ENCODE assay signal across 9 cellular contexts in genomic region chr6:127459231-127459641, GRCh38. TPM values are rescaled to one million over a fixed set of nuclear protein-coding genes. Genes with fewer than 3 reads are reported as not detected.
A peak's percentile ranks its signal among the peaks of the same experiment; 100 is the strongest.
DNase-seq lines count a peak whose midpoint lies in the region; ATAC-seq, FAIRE-seq and TF ChIP-seq lines count a peak whose summit lies in the region.
"Had no signal": no experiment of that assay in that cellular context is flagged by ENCODE, and none has a peak within 500 bp of the region (broad histone marks: within the 10 kb centered on the region; RNA-seq: fewer than 3 reads in every experiment).

Gene KIAA0408 (minus strand): TSS chr6:127459389. CDS start chr6:127453981, 5,408 bp downstream.

- DNase-seq in DMS 273 (lab: John Stamatoyannopoulos, UW; ENCODE audit: unreplicated experiment) (peak; percentile 76), DMS 273 treated with DMSO at 0.1 percent for 48 hours (lab: John Stamatoyannopoulos, UW) (no peak), bronchial epithelial cell (ENCODE audit: low read depth) (peak; percentile 31), lung (ENCODE audit: low spot score) (peak; percentile 77), tibial artery (peak; percentile 82 to 89), cerebellar cortex (ENCODE audit: low spot score) (no peak)
- DNase-seq in effector CD4-positive, alpha-beta T cell: no peak
- no peak for DNase-seq in CD4-positive, alpha-beta memory T cell
- DNase-seq: 8988T had no signal

- CTCF ChIA-PET in CD4-positive, alpha-beta memory T cell (lab: Charles Lee; ENCODE audit: partially characterized antibody): interaction anchor here (1.1 to 1.2 kb wide), 2 partner anchors 11 to 80 kb away, joined by 3 read pairs; no protein-coding TSS in a partner anchor

- 37 to 63% methylated on average over 4 of the region's 4 CpGs for WGBS in lung, 2 donors

- ATAC-seq in lung (ENCODE audit: insufficient read depth, low FRiP score): peak; percentile 70

- no peaks in the 10 kb centered on the region for H3K4me1 ChIP-seq in lung (ENCODE audit: control insufficient read depth in 2 of 2, insufficient read depth in 2 of 2, low read length in 2 of 2)
- H3K4me1 ChIP-seq in tibial artery: peaks cover 0 to 45% (median 17%) of the 10 kb centered on the region in 4 donors
- no peaks in the 10 kb centered on the region for H3K4me1 ChIP-seq in CD4-positive, alpha-beta memory T cell (ENCODE audit: insufficient read depth, low read length)

- H3K4me3 Mint-ChIP-seq in CD4-positive, alpha-beta memory T cell: no peak within 1 kb of the TSS

- H3K27ac ChIP-seq in lung (ENCODE audit: low read depth in 1 of 2, low read length in 1 of 2) (peak within 1 kb of the TSS in 1 of 2 donors; percentile 73), tibial artery (peak within 1 kb of the TSS; percentile 81 to 84)
- H3K27ac ChIP-seq in CD4-positive, alpha-beta memory T cell (ENCODE audit: low read depth, low read length): no peak within 1 kb of the TSS

- TF ChIP-seq CTCF in bronchial epithelial cell (IDR thresholded peaks at IDR 0.05; ENCODE audit: insufficient read depth, low read length, severe bottlenecking) (no peak), lung (IDR thresholded peaks at IDR 0.05; ENCODE audit: control extremely low read depth, extremely low read depth) (no peak), tibial artery (IDR thresholded peaks at IDR 0.05) (no peak)

- H3K4me3 ChIP-seq in bronchial epithelial cell (ENCODE audit: low read depth, low read length) (no peak within 1 kb of the TSS), lung (peak within 1 kb of the TSS; percentile 42), tibial artery (peak within 1 kb of the TSS; percentile 47 to 53)
- H3K4me3 ChIP-seq in CD4-positive, alpha-beta memory T cell (ENCODE audit: low read length in 2 of 2): no peak within 1 kb of the TSS

- intact Hi-C loops in tibial artery (cut with DNase I; ENCODE audit: low total_unique reads): no loop called here
- intact Hi-C loops in CD4-positive, alpha-beta memory T cell (cut with micrococcal nuclease): no loop called here

- POLR2A ChIA-PET in CD4-positive, alpha-beta memory T cell (lab: Charles Lee; ENCODE audit: partially characterized antibody): no interaction called here

- H3K36me3 ChIP-seq in bronchial epithelial cell (ENCODE audit: control insufficient read depth, insufficient read depth, low read length) (no peaks in the 10 kb centered on the region), lung (ENCODE audit: control insufficient read depth in 2 of 2, insufficient read depth in 2 of 2, low read length in 2 of 2) (no peaks in the 10 kb centered on the region), tibial artery (no peaks in the 10 kb centered on the region)
- no peaks in the 10 kb centered on the region for H3K36me3 ChIP-seq in CD4-positive, alpha-beta memory T cell (ENCODE audit: insufficient read depth, low read length)

- H3K27me3 Mint-ChIP-seq in CD4-positive, alpha-beta memory T cell: no peaks in the 10 kb centered on the region

- H3K9me3 Mint-ChIP-seq in CD4-positive, alpha-beta memory T cell: no peaks in the 10 kb centered on the region

- H3K27me3 ChIP-seq in bronchial epithelial cell (ENCODE audit: control insufficient read depth, insufficient read depth, low read length) (no peaks in the 10 kb centered on the region), lung (ENCODE audit: control insufficient read depth, insufficient read depth) (no peaks in the 10 kb centered on the region), tibial artery (no peaks in the 10 kb centered on the region)
- no peaks in the 10 kb centered on the region for H3K27me3 ChIP-seq in CD4-positive, alpha-beta memory T cell (ENCODE audit: insufficient read depth, low read length)

- H3K9me3 ChIP-seq in lung (ENCODE audit: control insufficient read depth in 2 of 2, insufficient read depth in 1 of 2, low read length in 1 of 2) (no peaks in the 10 kb centered on the region), tibial artery (no peaks in the 10 kb centered on the region)
- H3K9me3 ChIP-seq in CD4-positive, alpha-beta memory T cell (ENCODE audit: control insufficient read depth in 1 of 2, low read length in 2 of 2): no peaks in the 10 kb centered on the region

- no peak within 1 kb of the TSS for H3K27ac Mint-ChIP-seq in CD4-positive, alpha-beta memory T cell

- peaks cover 0 to 3% of the 10 kb centered on the region in 2 donors for H3K36me3 Mint-ChIP-seq in CD4-positive, alpha-beta memory T cell

- peaks cover 0 to 2% (median 0%) of the 10 kb centered on the region in 4 donors for H3K4me1 Mint-ChIP-seq in CD4-positive, alpha-beta memory T cell

- FAIRE-seq in bronchial epithelial cell (lab: Jason Lieb, UNC): no peak

RNA-seq across cellular contexts. Expression of gene KIAA0408, which starts in this region (rescaled TPM):
- total RNA-seq in bronchial epithelial cell (not detected in 2 replicates), lung (10 to 100 TPM; 28.7 to 73.0 TPM)
- polyA plus RNA-seq in lung: 10 to 100 TPM in 1 of 2 donors, 1 to 10 TPM in 1; 2.9 to 13.0 TPM
- 1 to 10 TPM; 6.8 to 6.9 TPM for total RNA-seq in CD4-positive, alpha-beta memory T cell
- 1 to 10 TPM in 1 of 2 donors, not detected in 1; 1.8 TPM for polyA plus RNA-seq in CD4-positive, alpha-beta memory T cell

Comparison
In these comparisons a context has a peak if more than half of its experiments do, and no peak if none do; other contexts are left out.
1. DNase-seq: peak in DMS 273 (single experiment), lung (single experiment) and tibial artery (2 of 2); none in DMS 273 treated with DMSO at 0.1 percent for 48 hours (single experiment), effector CD4-positive, alpha-beta T cell (single experiment), CD4-positive, alpha-beta memory T cell (0 of 5) and cerebellar cortex (single experiment).
2. Peak in DNase-seq in bronchial epithelial cell; RNA of the gene not detected or under 1 TPM.
3. H3K4me3 ChIP-seq: peak in lung (single experiment) and tibial artery (2 of 2); none in bronchial epithelial cell (single experiment) and CD4-positive, alpha-beta memory T cell (0 of 2).